ENCODE assay signal across 21 cellular contexts in the genomic region with DNA sequence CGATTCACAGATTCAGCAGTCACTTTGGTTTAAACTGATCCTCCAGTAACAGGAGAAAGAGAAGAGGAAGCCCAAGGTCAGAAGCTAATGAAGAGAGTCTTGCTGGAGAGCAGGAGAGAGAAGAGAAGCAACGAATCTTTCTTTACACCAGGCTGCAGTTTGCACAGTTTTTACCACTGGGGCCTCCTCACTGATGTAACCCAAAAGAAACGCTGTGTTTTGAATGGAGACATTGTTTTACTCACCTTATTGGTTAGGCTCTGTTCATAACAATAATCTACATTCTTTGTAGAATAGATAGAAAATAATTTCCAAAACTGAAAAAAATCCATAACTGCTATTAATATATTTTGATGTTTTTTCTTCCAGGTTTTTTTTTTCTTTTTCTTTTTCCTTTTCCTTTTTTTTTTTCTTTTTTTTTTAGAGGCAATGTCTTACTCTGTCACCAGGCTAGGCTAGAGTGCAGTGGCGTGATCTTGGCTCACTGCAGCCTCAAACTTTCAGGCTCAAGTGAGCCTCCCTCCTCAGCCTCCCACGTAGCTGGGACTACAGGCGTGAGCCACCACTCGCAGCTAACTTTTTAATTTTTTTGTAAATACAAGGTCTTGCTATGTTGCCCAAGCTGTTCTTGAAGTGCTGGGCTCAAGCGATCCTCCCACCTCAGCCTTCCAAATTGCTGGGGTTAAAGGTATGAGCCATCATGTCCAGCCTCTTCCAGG. TPM values are rescaled to one million over a fixed set of nuclear protein-coding genes. Genes with fewer than 3 reads are reported as not detected.
"Had no signal": no experiment of that assay in that cellular context is flagged by ENCODE, and none has a peak within 500 bp of the region (broad histone marks: within the 10 kb centered on the region; RNA-seq: fewer than 3 reads in every experiment).

No MANE protein-coding gene starts in this region.

- DNase-seq: activated CD4-positive, CD25-positive, alpha-beta regulatory T cell treated with anti-CD3 and anti-CD28 coated beads, Interleukin-2, amount 50 U/mL, for 72 hours; activated naive CD4-positive, alpha-beta T cell treated with Interleukin-2 at 50 U/mL for 16 hours; anterior cingulate cortex; effector memory CD8-positive, alpha-beta T cell; head of caudate nucleus; immature natural killer cell; mesendoderm; sigmoid colon; stimulated activated CD4-positive, alpha-beta T cell treated with anti-CD3 and anti-CD28 coated beads, Interleukin-12 subunit alpha, Interleukin-12 subunit beta, amount 100 ng/mL, for 4 hours; stimulated activated CD4-positive, alpha-beta T cell treated with anti-CD3 and anti-CD28 coated beads, Interleukin-2, amount 100 ng/mL, for 48 hours; transverse colon had no signal

- H3K4me3 Mint-ChIP-seq: effector memory CD8-positive, alpha-beta T cell; immature natural killer cell; stimulated activated memory B cell treated with anti-CD40 and anti-IgM and Interleukin-4, amounts not matched to agents 10 μg/mL and 1 μg/mL and 100 μg/mL, for 72 hours; T-helper 1 cell treated with Interleukin-12 subunit alpha and Interleukin-12 subunit beta and Interleukin-4 antibody, amounts not matched to agents 30 μg/mL and 1 μg/mL, for 36 hours had no signal

- H3K27me3 ChIP-seq: sigmoid colon, transverse colon had no signal

- H3K4me3 ChIP-seq: sigmoid colon, transverse colon had no signal

- H3K36me3 Mint-ChIP-seq: immature natural killer cell; stimulated activated memory B cell treated with anti-CD40 and anti-IgM and Interleukin-4, amounts not matched to agents 10 μg/mL and 1 μg/mL and 100 μg/mL, for 72 hours had no signal

- H3K9me3 Mint-ChIP-seq: effector memory CD8-positive, alpha-beta T cell; immature natural killer cell; stimulated activated memory B cell treated with anti-CD40 and anti-IgM and Interleukin-4, amounts not matched to agents 10 μg/mL and 1 μg/mL and 100 μg/mL, for 72 hours; T-helper 1 cell treated with Interleukin-12 subunit alpha and Interleukin-12 subunit beta and Interleukin-4 antibody, amounts not matched to agents 30 μg/mL and 1 μg/mL, for 36 hours had no signal

- H3K36me3 ChIP-seq: sigmoid colon, transverse colon had no signal

- H3K27ac Mint-ChIP-seq: effector memory CD8-positive, alpha-beta T cell; immature natural killer cell; stimulated activated memory B cell treated with anti-CD40 and anti-IgM and Interleukin-4, amounts not matched to agents 10 μg/mL and 1 μg/mL and 100 μg/mL, for 72 hours; T-helper 1 cell treated with Interleukin-12 subunit alpha and Interleukin-12 subunit beta and Interleukin-4 antibody, amounts not matched to agents 30 μg/mL and 1 μg/mL, for 36 hours had no signal

- ATAC-seq: effector memory CD8-positive, alpha-beta T cell; stimulated activated memory B cell treated with anti-CD40 and anti-IgM and Interleukin-4, amounts not matched to agents 10 μg/mL and 1 μg/mL and 100 μg/mL, for 72 hours had no signal

- H3K27ac ChIP-seq: epithelial cell of prostate, sigmoid colon, transverse colon had no signal

- H3K9me3 ChIP-seq: sigmoid colon, transverse colon had no signal

RNA-seq across cellular contexts. Expression of a gene that starts 27.6 kb away (rescaled TPM):
- total RNA-seq: activated CD8-positive, alpha-beta memory T cell treated with anti-CD3 and anti-CD28 coated beads for 36 hours; cerebellum; dermis blood vessel endothelial cell; frontal cortex; lower leg skin; osteocyte; sigmoid colon; subcutaneous adipose tissue; transverse colon had no signal
